Comparison of ENCODE assay signal across 7 cellular contexts in genomic region chr6:55578537-55579363, GRCh38. TPM values are rescaled to one million over a fixed set of nuclear protein-coding genes. Genes with fewer than 3 reads are reported as not detected.
DNase-seq lines count a peak whose midpoint lies in the region; TF ChIP-seq lines count a peak whose summit lies in the region.

Gene HMGCLL1, minus strand, starts transcription at chr6:55579192. Its CDS starts 137 bp downstream, at chr6:55579055.

- peaks cover 4 to 9% (median 4%) of the 10 kb centered on the region in 3 donors for H3K27me3 ChIP-seq in skeletal muscle tissue (ENCODE audit: control insufficient read depth in 3 of 3, insufficient read depth in 3 of 3, low read length in 3 of 3)

- peaks cover 0 to 2% (median 0%) of the 10 kb centered on the region in 3 donors for H3K9me3 ChIP-seq in skeletal muscle tissue (ENCODE audit: control insufficient read depth in 3 of 3, low read length in 3 of 3)

- DNase-seq in NCI-H1694 treated with DMSO at 0.1 percent for 48 hours (lab: John Stamatoyannopoulos, UW) = peak; percentile 45
- peak in 1 of 2 donors; percentile 1 for DNase-seq in cardiac fibroblast (ENCODE audit: low read depth in 2 of 2)
- peak; percentile 8 for DNase-seq in iris pigment epithelial cell (ENCODE audit: low read depth)
- no peak for DNase-seq in GM13977 (ENCODE audit: low spot score)
- no peak for DNase-seq in stimulated activated CD4-positive, alpha-beta T cell treated with anti-CD3 and anti-CD28 coated beads, Interleukin-2, amount 100 ng/mL, for 24 hours
- no peak for DNase-seq in activated CD4-positive, alpha-beta T cell treated with anti-CD3 and anti-CD28 coated beads, Interleukin-2, amount 50 U/mL, for 4 hours

- no peak for TF ChIP-seq CTCF in cardiac fibroblast (IDR thresholded peaks at IDR 0.05; ENCODE audit: low read depth, low read length)
- TF ChIP-seq CTCF in GM13977 (IDR thresholded peaks at IDR 0.05; ENCODE audit: extremely low read depth, insufficient read depth, missing control alignments) = no peak

- H3K9ac ChIP-seq in skeletal muscle tissue (ENCODE audit: low read depth in 1 of 3, low read length in 3 of 3) = peak within 1 kb of the TSS; percentile 44 to 63 (median 56)

- H3K27ac ChIP-seq in skeletal muscle tissue (ENCODE audit: low read depth, low read length) = peak within 1 kb of the TSS; percentile 71

- no peaks in the 10 kb centered on the region for H3K36me3 ChIP-seq in skeletal muscle tissue (ENCODE audit: control insufficient read depth in 3 of 3, insufficient read depth in 3 of 3, low read length in 3 of 3)

- in situ Hi-C loops in GM13977 (cut with MboI; ENCODE audit: low pct_unique_long_range_greater_than_20kb, low sequenced_read_pairs, unreplicated experiment) = no loop called here

- H3K4me3 ChIP-seq in cardiac fibroblast (replicated peaks in 1 of 2; ENCODE audit: low read depth in 2 of 2, low read length in 2 of 2) (peak within 1 kb of the TSS; percentile 26 to 48), skeletal muscle tissue (ENCODE audit: low read length in 3 of 3) (peak within 1 kb of the TSS; percentile 66 to 68 (median 66))

- H3K4me1 ChIP-seq in skeletal muscle tissue (ENCODE audit: control insufficient read depth in 3 of 3, insufficient read depth in 3 of 3, low read length in 3 of 3) = no peaks in the 10 kb centered on the region

RNA-seq across cellular contexts. Expression of gene HMGCLL1, which starts in this region (rescaled TPM):
- 9.4 TPM for total RNA-seq in skeletal muscle tissue

Comparison
In these comparisons a context has a peak if more than half of its experiments do, and no peak if none do; other contexts are left out.
1. DNase-seq: peak in NCI-H1694 treated with DMSO at 0.1 percent for 48 hours (single experiment) and iris pigment epithelial cell (single experiment); none in GM13977 (single experiment), stimulated activated CD4-positive, alpha-beta T cell treated with anti-CD3 and anti-CD28 coated beads, Interleukin-2, amount 100 ng/mL, for 24 hours (0 of 2) and activated CD4-positive, alpha-beta T cell treated with anti-CD3 and anti-CD28 coated beads, Interleukin-2, amount 50 U/mL, for 4 hours (0 of 2).